ENCODE assay signal across 33 cellular contexts in genomic region chr5:176880393-176881020, GRCh38. TPM values are rescaled to one million over a fixed set of nuclear protein-coding genes. Genes with fewer than 3 reads are reported as not detected.
"Had no signal": no experiment of that assay in that cellular context is flagged by ENCODE, and none has a peak within 500 bp of the region (broad histone marks: within the 10 kb centered on the region; RNA-seq: fewer than 3 reads in every experiment).

No MANE protein-coding gene starts in this region.

- ATAC-seq: foreskin keratinocyte; gastroesophageal sphincter; mucosa of descending colon; natural killer cell treated with Interleukin-12 subunit alpha and Interleukin-12 subunit beta and Interleukin-15 and Interleukin-18, amount 100 ng/mL, for 72 hours; right lobe of liver had no signal

- FAIRE-seq: endothelial cell of umbilical vein, small intestine had no signal

- DNase-seq: colonic mucosa; effector CD8-positive, alpha-beta T cell; foreskin keratinocyte; hippocampal formation; immature natural killer cell; islet precursor cell; mesenchymal stem cell; mucosa of descending colon; naive B cell; nucleus accumbens; ovary; retina; small intestine; stimulated activated CD4-positive, alpha-beta T cell treated with anti-CD3 and anti-CD28 coated beads, Interleukin-15, amount 100 ng/mL, for 24 hours; stimulated activated CD4-positive, alpha-beta T cell treated with anti-CD3 and anti-CD28 coated beads, Interleukin-2, amount 100 ng/mL, for 48 hours; stimulated activated naive CD4-positive, alpha-beta T cell; stomach; thyroid gland; trophoblast cell had no signal

- H3K27me3 ChIP-seq: ovary, right lobe of liver, thyroid gland, vagina had no signal

- H3K4me3 Mint-ChIP-seq: dendritic cell treated with granulocyte-macrophage colony-stimulating factor and Interleukin-4, amounts not matched to agents 40 ng/mL and 50 ng/mL, for 4 days; immature natural killer cell; mesothelial cell of epicardium; naive B cell; natural killer cell treated with Interleukin-12 subunit alpha and Interleukin-12 subunit beta and Interleukin-15 and Interleukin-18, amount 100 ng/mL, for 72 hours; neural crest cell had no signal

- H3K4me3 ChIP-seq: colonic mucosa, esophagus muscularis mucosa, gastroesophageal sphincter, heart left ventricle, mucosa of descending colon, ovary, right lobe of liver, stomach, thyroid gland, vagina had no signal

- H3K36me3 ChIP-seq: colonic mucosa, esophagus muscularis mucosa, gastroesophageal sphincter, ovary, right lobe of liver, stomach, thyroid gland, vagina had no signal

- H3K27ac Mint-ChIP-seq: dendritic cell treated with granulocyte-macrophage colony-stimulating factor and Interleukin-4, amounts not matched to agents 40 ng/mL and 50 ng/mL, for 4 days; immature natural killer cell; mesothelial cell of epicardium; naive B cell; natural killer cell treated with Interleukin-12 subunit alpha and Interleukin-12 subunit beta and Interleukin-15 and Interleukin-18, amount 100 ng/mL, for 72 hours had no signal

- H3K36me3 Mint-ChIP-seq: immature natural killer cell; mesothelial cell of epicardium; natural killer cell treated with Interleukin-12 subunit alpha and Interleukin-12 subunit beta and Interleukin-15 and Interleukin-18, amount 100 ng/mL, for 72 hours had no signal

- H3K4me1 ChIP-seq: colonic mucosa, esophagus muscularis mucosa, foreskin keratinocyte, gastroesophageal sphincter, heart left ventricle, right lobe of liver, stomach, thyroid gland, vagina had no signal

- H3K4me1 Mint-ChIP-seq: mesothelial cell of epicardium had no signal

- H3K9me3 Mint-ChIP-seq: dendritic cell treated with granulocyte-macrophage colony-stimulating factor and Interleukin-4, amounts not matched to agents 40 ng/mL and 50 ng/mL, for 4 days; immature natural killer cell; mesothelial cell of epicardium; naive B cell; natural killer cell treated with Interleukin-12 subunit alpha and Interleukin-12 subunit beta and Interleukin-15 and Interleukin-18, amount 100 ng/mL, for 72 hours; neural crest cell had no signal

- H3K9me3 ChIP-seq: colonic mucosa, esophagus muscularis mucosa, gastroesophageal sphincter, heart left ventricle, mucosa of descending colon, ovary, right lobe of liver, stomach, thyroid gland, vagina had no signal

- H3K27ac ChIP-seq: colonic mucosa, esophagus muscularis mucosa, foreskin keratinocyte, gastroesophageal sphincter, heart left ventricle, ovary, right lobe of liver, stomach, thyroid gland, vagina had no signal

RNA-seq across cellular contexts. Expression of gene HK3, which starts 18.6 kb away (rescaled TPM):
- total RNA-seq: chondrocyte, endothelial cell of umbilical vein, epithelial cell of proximal tubule, fibroblast of lung, foreskin keratinocyte, lung microvascular endothelial cell, neural crest cell had no signal
- polyA plus RNA-seq: endothelial cell of umbilical vein, fibroblast of lung, foreskin keratinocyte had no signal
